ENCODE assay signal across 13 cellular contexts in the genomic region with DNA sequence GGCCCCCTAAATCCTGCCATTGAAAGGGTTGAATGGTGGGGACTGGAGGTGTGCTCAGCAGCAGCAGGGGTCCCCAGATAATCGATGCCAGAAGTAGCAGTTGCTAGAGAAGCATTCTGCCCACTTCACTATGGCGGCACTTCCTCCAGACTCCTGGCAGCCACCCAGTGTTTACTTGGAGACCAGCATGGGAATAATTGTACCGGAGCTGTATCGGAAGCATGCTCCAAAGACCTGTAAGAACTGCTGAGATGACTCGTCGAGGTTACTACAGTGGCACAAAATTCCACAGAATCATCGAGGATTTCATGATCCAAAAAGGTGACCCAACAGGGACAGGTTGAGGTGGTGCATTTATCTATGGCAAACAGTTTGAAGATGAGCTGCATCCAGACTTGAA. TPM values are rescaled to one million over a fixed set of nuclear protein-coding genes. Genes with fewer than 3 reads are reported as not detected.
DNase-seq lines count a peak whose midpoint lies in the region; ATAC-seq and TF ChIP-seq lines count a peak whose summit lies in the region.
"Had no signal": no experiment of that assay in that cellular context is flagged by ENCODE, and none has a peak within 500 bp of the region (broad histone marks: within the 10 kb centered on the region; RNA-seq: fewer than 3 reads in every experiment).

No MANE protein-coding gene starts in this region.

- no CpG with 5 or more reads among the region's 7 CpGs for WGBS in neuronal stem cell (ENCODE audit: extremely low coverage in 2 of 2, insufficient read length in 2 of 2, insufficient replicate concordance in 1 of 2), 2 donors

- peak overlapping the region; percentile 64 for H2BK15ac ChIP-seq in neuronal stem cell (ENCODE audit: low read length)

- ATAC-seq in upper lobe of right lung: no peak
- ATAC-seq in GM18873 (IDR thresholded peaks at IDR 0.05; ENCODE audit: low FRiP score, unreplicated experiment): no peak
- ATAC-seq: A549, GM12878 had no signal

- H3K23ac ChIP-seq in neuronal stem cell (ENCODE audit: low read depth, low read length, poor library complexity): no peak overlapping the region

- H2BK12ac ChIP-seq in neuronal stem cell (ENCODE audit: low read length): no peak overlapping the region

- H4K91ac ChIP-seq in neuronal stem cell (ENCODE audit: low read depth, low read length, poor library complexity): no peak overlapping the region

- H2BK120ac ChIP-seq in neuronal stem cell (ENCODE audit: low read depth, low read length): no peak overlapping the region

- no peaks in the 10 kb centered on the region for H3K4me1 ChIP-seq in neuronal stem cell (ENCODE audit: control insufficient read depth in 2 of 2, insufficient read depth in 1 of 2, low read depth in 1 of 2, low read length in 2 of 2)
- no peaks in the 10 kb centered on the region for H3K4me1 ChIP-seq in upper lobe of right lung
- H3K4me1 ChIP-seq: A549, BE2C, HAP-1 had no signal

- H3K4ac ChIP-seq in neuronal stem cell (ENCODE audit: low read length): no peak overlapping the region

- H3K27ac ChIP-seq in coronary artery (no peak overlapping the region), neuronal stem cell (replicated peaks; ENCODE audit: low read length) (no peak overlapping the region), upper lobe of right lung (no peak overlapping the region)
- H3K27ac ChIP-seq: A549, C4-2B had no signal

- no peak overlapping the region for H3K4me2 ChIP-seq in neuronal stem cell (ENCODE audit: insufficient read depth, low read length, poor library complexity, severe bottlenecking)
- H3K4me2 ChIP-seq: A549 had no signal

- no peak overlapping the region for H3K14ac ChIP-seq in neuronal stem cell (ENCODE audit: low read length)

- DNase-seq in M059J (ENCODE audit: low read depth) (peak; percentile 55), coronary artery (ENCODE audit: low spot score) (peak; percentile 35), neuronal stem cell (ENCODE audit: low spot score) (no peak), upper lobe of right lung (peak; percentile 26), OCI-M2 (lab: John Stamatoyannopoulos, UW; ENCODE audit: unreplicated experiment) (no peak)
- DNase-seq: BE2C; CD4-positive, alpha-beta memory T cell; DMS79 had no signal

- H3K9me3 ChIP-seq in neuronal stem cell (replicated peaks in 1 of 2; ENCODE audit: control insufficient read depth in 2 of 2, insufficient read depth in 1 of 2, low read depth in 1 of 2, low read length in 2 of 2): no peaks in the 10 kb centered on the region
- H3K9me3 ChIP-seq in upper lobe of right lung: no peaks in the 10 kb centered on the region
- H3K9me3 ChIP-seq: A549, HAP-1 had no signal

- H3K36me3 ChIP-seq in neuronal stem cell (replicated peaks in 1 of 2; ENCODE audit: control insufficient read depth in 2 of 2, insufficient read depth in 2 of 2, low read length in 2 of 2) (no peaks in the 10 kb centered on the region), upper lobe of right lung (no peaks in the 10 kb centered on the region)
- H3K36me3 ChIP-seq: BE2C, HAP-1 had no signal

- no peak overlapping the region for H2BK5ac ChIP-seq in neuronal stem cell (ENCODE audit: low read length)

- H3K79me1 ChIP-seq in neuronal stem cell (ENCODE audit: low read depth, low read length): peaks cover 2% of the 10 kb centered on the region

- TF ChIP-seq CTCF in coronary artery (IDR thresholded peaks at IDR 0.05) (no peak), upper lobe of right lung (IDR thresholded peaks at IDR 0.05) (no peak)

- H3K27me3 ChIP-seq in neuronal stem cell (ENCODE audit: control insufficient read depth in 3 of 3, insufficient read depth in 3 of 3, low read depth in 1 of 3, low read length in 3 of 3) (no peaks in the 10 kb centered on the region), upper lobe of right lung (no peaks in the 10 kb centered on the region)
- H3K27me3 ChIP-seq: BE2C had no signal

- H3K18ac ChIP-seq in neuronal stem cell (ENCODE audit: low read length): no peak overlapping the region

- H3K4me3 ChIP-seq in coronary artery: no peak overlapping the region
- no peak overlapping the region for H3K4me3 ChIP-seq in neuronal stem cell (ENCODE audit: low read length in 2 of 2)
- H3K4me3 ChIP-seq in upper lobe of right lung: no peak overlapping the region
- H3K4me3 ChIP-seq: A549, GM12878, HAP-1 had no signal

- H2AFZ ChIP-seq in neuronal stem cell (ENCODE audit: low read length): no peak overlapping the region

- intact Hi-C loops in upper lobe of right lung (cut with DNase I): no loop called here

- H4K8ac ChIP-seq in neuronal stem cell (ENCODE audit: low read depth, low read length): no peak overlapping the region

- H3K9ac ChIP-seq in neuronal stem cell (ENCODE audit: low read depth, low read length, poor library complexity): no peak overlapping the region

- no peak overlapping the region for H2AK5ac ChIP-seq in neuronal stem cell (ENCODE audit: low read depth, low read length)

RNA-seq across cellular contexts. Expression of a gene that starts 11.0 kb away (rescaled TPM):
- 0.20 TPM in 1 of 2 replicates, not detected in the other for total RNA-seq in M059J (2014; rRNA removed; shearing (Covaris generic))
- 40.3 TPM for polyA plus RNA-seq in neuronal stem cell (2013, experiment 1 of 2)
- 43.9 TPM for polyA plus RNA-seq in neuronal stem cell (2013, experiment 2 of 2)
- 1.9 TPM for total RNA-seq in upper lobe of right lung

Comparison
In these comparisons a context has a peak if more than half of its experiments do, and no peak if none do; other contexts are left out.
1. DNase-seq: peak in M059J (single experiment), coronary artery (single experiment) and upper lobe of right lung (single experiment); none in neuronal stem cell (single experiment) and OCI-M2 (single experiment).